ENCODE assay signal across 22 cellular contexts in genomic region chr6:3653528-3654070, GRCh38.
DNase-seq lines count a peak whose midpoint lies in the region; ATAC-seq, FAIRE-seq and TF ChIP-seq lines count a peak whose summit lies in the region.
"Had no signal": no experiment of that assay in that cellular context is flagged by ENCODE, and none has a peak within 500 bp of the region (broad histone marks: within the 10 kb centered on the region; RNA-seq: fewer than 3 reads in every experiment).

No MANE protein-coding gene starts in this region.

- peaks cover 5% of the 10 kb centered on the region for H3K27me3 Mint-ChIP-seq in nephron progenitor cell (ENCODE audit: low read depth, poor library complexity)

- no peaks in the 10 kb centered on the region for H3K36me3 ChIP-seq in HepG2 (replicated peaks in 1 of 2; ENCODE audit: control insufficient read depth in 1 of 2, insufficient read depth in 2 of 2, low read length in 2 of 2)
- H3K36me3 ChIP-seq in right lobe of liver, result no peaks in the 10 kb centered on the region
- H3K36me3 ChIP-seq: BLaER1 had no signal

- POLR2A ChIA-PET in HepG2 (lab: Yijun Ruan, JAX), result no interaction called here

- no peak overlapping the region for H3K4me3 Mint-ChIP-seq in nephron progenitor cell
- H3K4me3 Mint-ChIP-seq: B cell; CD4-positive, CD25-positive, alpha-beta regulatory T cell; CD8-positive, alpha-beta T cell had no signal

- H3K9me3 ChIP-seq in HepG2 (ENCODE audit: low read length) (no peaks in the 10 kb centered on the region), right lobe of liver (no peaks in the 10 kb centered on the region)
- H3K9me3 ChIP-seq: BLaER1, Caco-2 had no signal

- FAIRE-seq in HepG2 (lab: Jason Lieb, UNC), result peak; percentile 23
- FAIRE-seq: A204.1, G401.6, GM12892, H1 had no signal

- in situ Hi-C loops in HepG2 (cut with HindIII; ENCODE audit: extremely low pct_ligation_motif_present, low pct_unique_long_range_greater_than_20kb), result no loop called here

- no peak for TF ChIP-seq POLR2A in HepG2 (IDR thresholded peaks at IDR 0.05; ENCODE audit: insufficient read depth in 1 of 2, low read depth in 2 of 2, low read length in 2 of 2)
- no peak for TF ChIP-seq POLR2A in right lobe of liver (IDR thresholded peaks at IDR 0.05)

- ATAC-seq in HepG2 (no peak), right lobe of liver (no peak), esophagus mucosa (peak; percentile 65)
- ATAC-seq: CD8-positive, alpha-beta T cell had no signal

- TF ChIP-seq EP300 in HepG2 (IDR thresholded peaks at IDR 0.05; ENCODE audit: low read depth in 2 of 2, low read length in 2 of 2), result no peak
- no peak for TF ChIP-seq EP300 in HepG2 (CRISPR knock-in tag; IDR thresholded peaks at IDR 0.05; ENCODE audit: borderline replicate concordance)

- H3K9ac ChIP-seq in HepG2 (ENCODE audit: insufficient read depth, low read depth, low read length), result no peak overlapping the region
- H3K9ac ChIP-seq: BLaER1, GM23248 had no signal

- TF ChIP-seq CTCF in HepG2 (CRISPR knock-in tag; IDR thresholded peaks at IDR 0.05), result no peak
- TF ChIP-seq CTCF in right lobe of liver (IDR thresholded peaks at IDR 0.05), result no peak
- TF ChIP-seq CTCF in nephron progenitor cell (IDR thresholded peaks at IDR 0.05), result no peak

- H3K36me3 Mint-ChIP-seq in nephron progenitor cell (ENCODE audit: low read depth), result peaks cover 5% of the 10 kb centered on the region
- H3K36me3 Mint-ChIP-seq: CD4-positive, CD25-positive, alpha-beta regulatory T cell had no signal

- 59% methylated on average over 6 of the region's 6 CpGs for WGBS in HepG2 (ENCODE audit: low lambda C conversion rate)
- WGBS in right lobe of liver (ENCODE audit: insufficient coverage, low coverage, low lambda C conversion rate, missing lambda C conversion rate), result 84% methylated on average over 6 of the region's 6 CpGs

- no TSS peak for BruUV-seq in HepG2 (replicated peaks; lab: Mats Ljungman, UMichigan)

- H3K9me3 Mint-ChIP-seq in nephron progenitor cell, result peaks cover 15% of the 10 kb centered on the region
- H3K9me3 Mint-ChIP-seq: CD4-positive, CD25-positive, alpha-beta regulatory T cell; CD8-positive, alpha-beta T cell had no signal

- H3K27ac Mint-ChIP-seq in nephron progenitor cell, result peak overlapping the region; percentile 58
- H3K27ac Mint-ChIP-seq: B cell; CD4-positive, CD25-positive, alpha-beta regulatory T cell; CD8-positive, alpha-beta T cell had no signal

- H4K20me1 ChIP-seq in HepG2 (ENCODE audit: insufficient read depth, low read length), result no peaks in the 10 kb centered on the region
- H4K20me1 ChIP-seq: BLaER1 had no signal

- no peak overlapping the region for H2AFZ ChIP-seq in HepG2 (ENCODE audit: low read length)
- H2AFZ ChIP-seq: GM23248 had no signal

- intact Hi-C loops in HepG2 (cut with micrococcal nuclease; ENCODE audit: unreplicated experiment) (no loop called here), right lobe of liver (cut with DNase I) (no loop called here)

- no peak overlapping the region for H3K27ac ChIP-seq in HepG2 (ENCODE audit: extremely low read length, insufficient read depth, low read length)
- no peak overlapping the region for H3K27ac ChIP-seq in right lobe of liver
- H3K27ac ChIP-seq: 22Rv1, BLaER1, C4-2B, GM23248 had no signal

- H3K4me3 ChIP-seq in HepG2 (replicated peaks in 1 of 3; ENCODE audit: insufficient read depth in 1 of 3, low read depth in 2 of 3, low read length in 3 of 3), result no peak overlapping the region
- H3K4me3 ChIP-seq in right lobe of liver, result no peak overlapping the region
- H3K4me3 ChIP-seq: BLaER1, GM23248 had no signal

- H3K4me1 Mint-ChIP-seq in nephron progenitor cell, result peaks cover 27% of the 10 kb centered on the region
- H3K4me1 Mint-ChIP-seq: B cell; CD4-positive, CD25-positive, alpha-beta regulatory T cell had no signal

- no peaks in the 10 kb centered on the region for H3K79me2 ChIP-seq in HepG2 (ENCODE audit: insufficient read depth, low read length)

- DNase-seq in HepG2 (ENCODE audit: low spot score) (no peak), right lobe of liver (no peak), nephron progenitor cell (no peak), NK-92 (lab: John Stamatoyannopoulos, UW; ENCODE audit: unreplicated experiment) (no peak), NCI-H2171 treated with DMSO at 0.1 percent for 48 hours (lab: John Stamatoyannopoulos, UW) (no peak)
- DNase-seq: Caco-2; CD4-positive, CD25-positive, alpha-beta regulatory T cell; CD8-positive, alpha-beta T cell; DMS153; DND-41; GM23248; H7; HCEC 1CT had no signal

- H3K4me2 ChIP-seq in HepG2 (ENCODE audit: low read depth, low read length), result no peak overlapping the region
- H3K4me2 ChIP-seq: BLaER1 had no signal

- CTCF ChIA-PET in HepG2 (lab: Yijun Ruan, JAX; ENCODE audit: low intra/inter-chr PET ratio, low total read pairs), result no interaction called here

- H3K4me1 ChIP-seq in HepG2 (ENCODE audit: insufficient read depth, low read length), result no peaks in the 10 kb centered on the region
- H3K4me1 ChIP-seq in right lobe of liver, result no peaks in the 10 kb centered on the region
- H3K4me1 ChIP-seq: Caco-2 had no signal

- H3K27me3 ChIP-seq in HepG2 (ENCODE audit: control insufficient read depth in 1 of 2, insufficient read depth in 2 of 2, low read length in 2 of 2) (peaks cover 0 to 28% of the 10 kb centered on the region in 2 experiments; a peak in 3 of 5 replicates), right lobe of liver (no peaks in the 10 kb centered on the region)
- H3K27me3 ChIP-seq: BLaER1 had no signal

- no peak for TF ChIP-seq RAD21 in HepG2 (CRISPR knock-in tag; IDR thresholded peaks at IDR 0.05)

TF ChIP-seq in HepG2, 621 proteins besides CTCF, POLR2A, EP300 and RAD21 (continues in another document):
- TF ChIP-seq POLR2AphosphoS5 (IDR thresholded peaks at IDR 0.05; ENCODE audit: low read depth, low read length) (no peak), ZBTB1 (CRISPR knock-in tag; IDR thresholded peaks at IDR 0.05; ENCODE audit: borderline replicate concordance) (no peak), ZNF546 (CRISPR knock-in tag; conservative IDR thresholded peaks at IDR 0.05) (no peak), FOXA3 (CRISPR knock-in tag; IDR thresholded peaks at IDR 0.05) (no peak), ZNF607 (CRISPR knock-in tag; IDR thresholded peaks at IDR 0.05; ENCODE audit: borderline replicate concordance) (no peak), ZSCAN21 (CRISPR knock-in tag; IDR thresholded peaks at IDR 0.05; ENCODE audit: borderline replicate concordance) (no peak), ZXDC (CRISPR knock-in tag; IDR thresholded peaks at IDR 0.05) (no peak), RARG (CRISPR knock-in tag; IDR thresholded peaks at IDR 0.05; ENCODE audit: low read depth) (no peak), MBD4 (IDR thresholded peaks at IDR 0.05; ENCODE audit: borderline replicate concordance, low read length) (no peak), ZNF441 (CRISPR knock-in tag; IDR thresholded peaks at IDR 0.05; ENCODE audit: borderline replicate concordance) (no peak), PLSCR1 (CRISPR knock-in tag; IDR thresholded peaks at IDR 0.05; ENCODE audit: borderline replicate concordance) (no peak), ZNF710 (CRISPR knock-in tag; IDR thresholded peaks at IDR 0.05; ENCODE audit: borderline replicate concordance) (no peak), CENPT (CRISPR knock-in tag; IDR thresholded peaks at IDR 0.05; ENCODE audit: low read depth) (no peak), DPF2 (CRISPR knock-in tag; IDR thresholded peaks at IDR 0.05; ENCODE audit: borderline replicate concordance, low read depth) (no peak), HMG20A (CRISPR knock-in tag; IDR thresholded peaks at IDR 0.05; ENCODE audit: borderline replicate concordance) (no peak), HHEX (CRISPR knock-in tag; IDR thresholded peaks at IDR 0.05) (no peak), PAWR (CRISPR knock-in tag; IDR thresholded peaks at IDR 0.05; ENCODE audit: borderline replicate concordance) (no peak), ZNF230 (CRISPR knock-in tag; IDR thresholded peaks at IDR 0.05) (no peak), ELF3 (CRISPR knock-in tag; IDR thresholded peaks at IDR 0.05) (no peak)
